16 cellular contexts compared by ENCODE assay signal in the genomic region with DNA sequence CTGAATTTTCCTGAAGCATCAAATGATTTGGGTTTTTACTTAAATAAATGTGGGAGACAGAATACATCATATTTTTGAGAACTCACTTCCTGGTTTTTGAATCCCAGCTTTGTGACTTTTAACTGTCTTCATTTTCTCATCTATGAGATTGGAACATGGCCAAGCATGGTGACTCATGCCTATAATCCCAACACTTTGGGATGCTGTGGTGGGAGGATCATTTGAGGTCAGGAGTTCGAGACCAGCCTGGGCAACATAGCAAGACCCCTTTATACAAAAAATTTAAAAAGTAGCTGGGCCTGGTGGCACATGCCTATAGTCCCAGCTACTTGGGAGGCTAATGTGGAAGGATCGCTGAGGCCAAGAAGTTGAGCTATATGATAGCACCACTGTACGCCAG.
DNase-seq lines count a peak whose midpoint lies in the region; ATAC-seq and TF ChIP-seq lines count a peak whose summit lies in the region.
"Had no signal": no experiment of that assay in that cellular context is flagged by ENCODE, and none has a peak within 500 bp of the region (broad histone marks: within the 10 kb centered on the region; RNA-seq: fewer than 3 reads in every experiment).

No MANE protein-coding gene starts in this region.

- H3K4me3 Mint-ChIP-seq in chondrocyte (ENCODE audit: unreplicated experiment) (no peak overlapping the region), osteocyte (ENCODE audit: unreplicated experiment) (no peak overlapping the region)
- H3K4me3 Mint-ChIP-seq: activated CD8-positive, alpha-beta T cell treated with anti-CD3 and anti-CD28 coated beads for 36 hours; CD4-positive, alpha-beta memory T cell; memory B cell had no signal

- no peak for ATAC-seq in left lobe of liver
- ATAC-seq: activated CD8-positive, alpha-beta T cell treated with anti-CD3 and anti-CD28 coated beads for 36 hours had no signal

- no peak overlapping the region for H3K4me3 ChIP-seq in NB4 (ENCODE audit: low read depth, low read length)

- TF ChIP-seq CTCF in NB4 (IDR thresholded peaks at IDR 0.05; ENCODE audit: low read depth, low read length): no peak
- TF ChIP-seq CTCF in chondrocyte (IDR thresholded peaks at IDR 0.05): no peak
- TF ChIP-seq CTCF in osteocyte (IDR thresholded peaks at IDR 0.05): no peak

- H3K27me3 Mint-ChIP-seq in chondrocyte (ENCODE audit: low read depth) (no peaks in the 10 kb centered on the region), osteocyte (ENCODE audit: unreplicated experiment) (no peaks in the 10 kb centered on the region)
- H3K27me3 Mint-ChIP-seq: activated CD8-positive, alpha-beta T cell treated with anti-CD3 and anti-CD28 coated beads for 36 hours; CD4-positive, alpha-beta memory T cell; memory B cell had no signal

- peak; percentile 21 for DNase-seq in H4 (ENCODE audit: low spot score)
- DNase-seq in NB4 (ENCODE audit: low read depth): peak; percentile 18
- DNase-seq in chondrocyte (ENCODE audit: low spot score): no peak
- DNase-seq in osteocyte (ENCODE audit: extremely low spot score, unreplicated experiment): no peak
- DNase-seq in left lobe of liver (ENCODE audit: low spot score): no peak
- DNase-seq in GM19238 (ENCODE audit: insufficient read length, low spot score): no peak
- no peak for DNase-seq in NCI-H2171 treated with DMSO at 0.1 percent for 48 hours (lab: John Stamatoyannopoulos, UW)
- DNase-seq: activated CD8-positive, alpha-beta T cell treated with anti-CD3 and anti-CD28 coated beads for 36 hours; activated effector memory CD4-positive, alpha-beta T cell treated with anti-CD3 and anti-CD28 coated beads, Interleukin-2, amount 50 U/mL, for 16 hours; caudate nucleus; CD4-positive, alpha-beta memory T cell; hypothalamus; NCI-H1436; NCI-H526; RPMI8226 had no signal

- H3K27ac Mint-ChIP-seq in chondrocyte (ENCODE audit: unreplicated experiment) (peak overlapping the region; percentile 41), osteocyte (ENCODE audit: unreplicated experiment) (peak overlapping the region; percentile 37)
- H3K27ac Mint-ChIP-seq: activated CD8-positive, alpha-beta T cell treated with anti-CD3 and anti-CD28 coated beads for 36 hours; CD4-positive, alpha-beta memory T cell; memory B cell had no signal

- H3K9me3 Mint-ChIP-seq in chondrocyte (ENCODE audit: low read depth) (no peaks in the 10 kb centered on the region), osteocyte (ENCODE audit: unreplicated experiment) (no peaks in the 10 kb centered on the region)
- H3K9me3 Mint-ChIP-seq: activated CD8-positive, alpha-beta T cell treated with anti-CD3 and anti-CD28 coated beads for 36 hours; CD4-positive, alpha-beta memory T cell; memory B cell had no signal

- H3K4me1 Mint-ChIP-seq in chondrocyte (ENCODE audit: low read depth) (peaks cover 70% of the 10 kb centered on the region), osteocyte (ENCODE audit: unreplicated experiment) (peaks cover 66% of the 10 kb centered on the region)

- H3K36me3 Mint-ChIP-seq in chondrocyte (ENCODE audit: low read depth): peaks cover 14% of the 10 kb centered on the region
- H3K36me3 Mint-ChIP-seq in osteocyte (ENCODE audit: unreplicated experiment): peaks cover 26% of the 10 kb centered on the region

- no peak for TF ChIP-seq POLR2A in NB4 (IDR thresholded peaks at IDR 0.05; ENCODE audit: extremely low read depth, insufficient read length)

Comparison
In these comparisons a context has a peak if more than half of its experiments do, and no peak if none do; other contexts are left out.
1. DNase-seq: peak in H4 (single experiment) and NB4 (single experiment); none in chondrocyte (single experiment), osteocyte (single experiment), left lobe of liver (single experiment), GM19238 (single experiment) and NCI-H2171 treated with DMSO at 0.1 percent for 48 hours (single experiment).